2 cellular contexts compared by ENCODE assay signal in genomic region chr3:13683772-13684171, GRCh38.
TF ChIP-seq lines count a peak whose summit lies in the region.

No MANE protein-coding gene starts in this region.

TF ChIP-seq in neural cell, 6 proteins besides CTCF, POLR2A, EP300 and RAD21 (continued from another document):
- TF ChIP-seq REST (IDR thresholded peaks at IDR 0.05; ENCODE audit: borderline replicate concordance): no peak
TF ChIP-seq in neural cell: peak in this region for 0.

TF ChIP-seq in SK-N-SH, 30 proteins besides CTCF, POLR2A, EP300 and RAD21 (continued from another document):
- TF ChIP-seq REST (IDR thresholded peaks at IDR 0.05; ENCODE audit: low read depth, low read length): no peak
- TF ChIP-seq PBX3 (IDR thresholded peaks at IDR 0.05): no peak
- no peak for TF ChIP-seq FOXJ3 (CRISPR knock-in tag; IDR thresholded peaks at IDR 0.05)
- no peak for TF ChIP-seq ELF1 (IDR thresholded peaks at IDR 0.05)
- TF ChIP-seq TEAD4 (IDR thresholded peaks at IDR 0.05; ENCODE audit: borderline replicate concordance, insufficient read depth): no peak
- no peak for TF ChIP-seq SMC3 (IDR thresholded peaks at IDR 0.05; ENCODE audit: low read depth, low read length)
- no peak for TF ChIP-seq TCF12 (IDR thresholded peaks at IDR 0.05)
- TF ChIP-seq GATA2 (CRISPR knock-in tag; IDR thresholded peaks at IDR 0.05): no peak
